Comparison of ENCODE assay signal across 1 cellular context in the genomic region with DNA sequence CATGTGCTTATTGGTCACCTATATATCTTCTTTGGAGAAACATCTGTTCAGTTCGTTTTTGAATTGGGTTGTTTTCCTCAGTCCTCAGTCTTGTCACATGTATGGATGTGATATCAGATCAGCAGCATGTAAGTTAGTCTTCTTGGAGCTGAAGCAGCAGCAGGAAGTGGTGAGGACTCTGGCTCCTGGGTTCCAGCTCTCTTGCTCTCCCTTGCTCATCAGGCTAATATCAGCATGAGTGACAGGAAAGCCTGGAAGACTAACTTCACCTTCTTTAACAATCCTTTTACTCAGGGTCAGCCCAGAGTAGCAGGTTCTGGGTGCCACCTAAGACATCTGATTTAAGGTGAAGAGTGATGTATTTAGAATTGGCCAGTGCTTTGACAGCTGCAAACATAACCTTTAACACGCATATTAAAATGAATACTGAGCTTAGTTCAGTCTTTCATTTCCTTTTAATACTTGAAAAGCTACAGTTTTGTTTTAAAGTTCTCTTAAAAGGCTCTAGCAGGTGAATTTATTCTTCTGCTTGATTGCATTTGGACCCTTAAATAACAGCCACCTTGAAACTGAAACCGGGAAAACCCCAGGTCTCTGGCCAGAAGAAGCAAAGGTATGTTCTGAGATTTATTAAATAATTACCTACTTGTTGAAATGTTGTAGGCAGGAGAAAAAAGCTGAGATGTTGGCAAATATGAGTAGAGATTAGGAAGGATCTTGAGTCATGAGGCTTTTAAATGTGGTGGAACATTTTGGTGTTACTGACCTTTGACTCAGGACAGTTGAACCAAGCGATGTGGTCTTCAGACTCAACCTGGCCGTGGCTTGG.
TF ChIP-seq lines count a peak whose summit lies in the region.

No MANE protein-coding gene starts in this region.

TF ChIP-seq in SK-N-SH, 30 proteins besides CTCF, POLR2A, EP300 and RAD21 (continued from another document):
- TF ChIP-seq, protein P1, sequence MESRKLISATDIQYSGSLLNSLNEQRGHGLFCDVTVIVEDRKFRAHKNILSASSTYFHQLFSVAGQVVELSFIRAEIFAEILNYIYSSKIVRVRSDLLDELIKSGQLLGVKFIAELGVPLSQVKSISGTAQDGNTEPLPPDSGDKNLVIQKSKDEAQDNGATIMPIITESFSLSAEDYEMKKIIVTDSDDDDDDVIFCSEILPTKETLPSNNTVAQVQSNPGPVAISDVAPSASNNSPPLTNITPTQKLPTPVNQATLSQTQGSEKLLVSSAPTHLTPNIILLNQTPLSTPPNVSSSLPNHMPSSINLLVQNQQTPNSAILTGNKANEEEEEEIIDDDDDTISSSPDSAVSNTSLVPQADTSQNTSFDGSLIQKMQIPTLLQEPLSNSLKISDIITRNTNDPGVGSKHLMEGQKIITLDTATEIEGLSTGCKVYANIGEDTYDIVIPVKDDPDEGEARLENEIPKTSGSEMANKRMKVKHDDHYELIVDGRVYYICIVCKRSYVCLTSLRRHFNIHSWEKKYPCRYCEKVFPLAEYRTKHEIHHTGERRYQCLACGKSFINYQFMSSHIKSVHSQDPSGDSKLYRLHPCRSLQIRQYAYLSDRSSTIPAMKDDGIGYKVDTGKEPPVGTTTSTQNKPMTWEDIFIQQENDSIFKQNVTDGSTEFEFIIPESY (IDR thresholded peaks at IDR 0.05; ENCODE audit: borderline replicate concordance, low read depth) = no peak
- no peak for TF ChIP-seq EZH2phosphoT487 (IDR thresholded peaks at IDR 0.05; ENCODE audit: borderline replicate concordance, low read depth)
